Comparison of ENCODE assay signal across 14 cellular contexts in the genomic region with DNA sequence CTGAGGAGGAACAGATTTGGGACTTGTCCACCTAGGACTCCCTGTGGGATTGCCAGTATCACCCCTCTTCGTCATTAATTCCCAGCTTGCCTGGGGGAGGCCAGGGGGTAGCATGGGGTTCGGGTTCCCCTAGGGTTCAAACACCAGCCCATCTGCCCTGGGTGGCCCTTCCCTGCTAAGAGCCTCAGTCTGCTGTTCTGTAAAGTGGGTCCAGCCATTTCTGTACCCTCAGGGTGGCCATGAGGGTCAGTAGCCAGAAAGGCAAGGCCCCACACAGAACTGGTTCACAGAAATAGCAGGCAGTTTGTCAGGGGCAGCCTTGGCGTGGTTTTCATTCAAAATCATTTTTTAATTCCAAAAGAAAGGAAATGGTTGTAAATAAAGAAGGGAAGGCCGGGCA.
DNase-seq lines count a peak whose midpoint lies in the region; ATAC-seq, FAIRE-seq and TF ChIP-seq lines count a peak whose summit lies in the region.
"Had no signal": no experiment of that assay in that cellular context is flagged by ENCODE, and none has a peak within 500 bp of the region (broad histone marks: within the 10 kb centered on the region; RNA-seq: fewer than 3 reads in every experiment).

No MANE protein-coding gene starts in this region.

- peaks cover 7% of the 10 kb centered on the region; the same call in 2 of the 3 replicates for H3K79me2 ChIP-seq in K562 (ENCODE audit: control insufficient read depth, insufficient read depth, low read length)

- 79% methylated on average over 3 of the region's 4 CpGs for WGBS in A549 (ENCODE audit: missing lambda C conversion rate)
- WGBS in K562 (ENCODE audit: insufficient coverage, low coverage, missing lambda C conversion rate): 73% methylated on average over 4 of the region's 4 CpGs
- WGBS in heart left ventricle, 4 donors: 94 to 97% (median 97%) methylated on average over 2 to 4 of the region's 4 CpGs

- TF ChIP-seq POLR2A in A549 (IDR thresholded peaks at IDR 0.05; ENCODE audit: low read length): no peak
- TF ChIP-seq POLR2A in K562 (conservative IDR thresholded peaks at IDR 0.05): no peak
- TF ChIP-seq POLR2A in heart left ventricle (IDR thresholded peaks at IDR 0.05): no peak

- H3K27ac ChIP-seq in A549: peak overlapping the region in 1 of 2 experiments; percentile 4; a peak in 1 of 6 replicates
- H3K27ac ChIP-seq in BLaER1: peak overlapping the region; percentile 92
- no peak overlapping the region for H3K27ac ChIP-seq in K562 (ENCODE audit: extremely low read depth, low read depth, low read length)
- H3K27ac ChIP-seq in heart left ventricle: no peak overlapping the region

- H3K9me3 ChIP-seq in A549 (no peaks in the 10 kb centered on the region), BLaER1 (no peaks in the 10 kb centered on the region), K562 (replicated peaks; ENCODE audit: control insufficient read depth, insufficient read depth, low read depth, low read length) (no peaks in the 10 kb centered on the region), endocrine pancreas (ENCODE audit: control insufficient read depth, low read length) (no peaks in the 10 kb centered on the region), heart left ventricle (no peaks in the 10 kb centered on the region)

- ATAC-seq in A549 (no peak), K562 (no peak), heart left ventricle (no peak)
- ATAC-seq: GM12878, GM23338 had no signal

- H3K36me3 ChIP-seq in BLaER1: no peaks in the 10 kb centered on the region
- no peaks in the 10 kb centered on the region for H3K36me3 ChIP-seq in K562 (ENCODE audit: control insufficient read depth, insufficient read depth, low read length)
- H3K36me3 ChIP-seq in endocrine pancreas (ENCODE audit: control insufficient read depth, insufficient read depth, low read length): no peaks in the 10 kb centered on the region
- no peaks in the 10 kb centered on the region for H3K36me3 ChIP-seq in heart left ventricle

- H3K4me1 Mint-ChIP-seq in activated naive CD8-positive, alpha-beta T cell treated with anti-CD3 and anti-CD28 coated beads for 36 hours: peaks cover 26% of the 10 kb centered on the region

- intact Hi-C loops in K562 (cut with micrococcal nuclease): no loop called here
- intact Hi-C loops in heart left ventricle (cut with DNase I): no loop called here

- no TSS peak for BruUV-seq in K562 (replicated peaks; lab: Mats Ljungman, UMichigan)

- DNase-seq in A549 (ENCODE audit: low read depth in 1 of 2, low spot score in 1 of 2) (no peak), K562 (ENCODE audit: extremely low read depth in 1 of 4, low spot score in 3 of 4) (no peak), mesenteric fat pad (ENCODE audit: low spot score) (no peak), heart left ventricle (no peak)
- no peak for DNase-seq in activated naive CD8-positive, alpha-beta T cell treated with anti-CD3 and anti-CD28 coated beads for 36 hours
- DNase-seq: CD4-positive, CD25-positive, alpha-beta regulatory T cell; DMS79; H9 had no signal

- in situ Hi-C loops in K562 (cut with MboI): no loop called here

- H3K27me3 Mint-ChIP-seq in activated naive CD8-positive, alpha-beta T cell treated with anti-CD3 and anti-CD28 coated beads for 36 hours: no peaks in the 10 kb centered on the region

- TF ChIP-seq EP300 in A549 (IDR thresholded peaks at IDR 0.05) (no peak), K562 (IDR thresholded peaks at IDR 0.05; ENCODE audit: low read length) (no peak)

- no peaks in the 10 kb centered on the region for H3K9me1 ChIP-seq in K562 (ENCODE audit: control insufficient read depth, insufficient read depth, low read length)

- POLR2A ChIA-PET in A549 (lab: Yijun Ruan, JAX) (interaction anchor here (0.6 kb wide), 1 partner anchor 167 kb away, joined by 6 read pairs; no protein-coding TSS in a partner anchor), K562 (lab: Yijun Ruan, JAX) (no interaction called here)

- FAIRE-seq in A549 (lab: Jason Lieb, UNC) (no peak), K562 (lab: Jason Lieb, UNC) (no peak)
- FAIRE-seq: GM12878, GM18507, HTR-8/SVneo had no signal

- H4K20me1 ChIP-seq in BLaER1 (peaks cover 42% of the 10 kb centered on the region), K562 (replicated peaks; ENCODE audit: control insufficient read depth, insufficient read depth, low read length) (peaks cover 3% of the 10 kb centered on the region; the same call in 1 of the 2 replicates)

- H2AFZ ChIP-seq in K562 (ENCODE audit: low read depth, low read length): no peak overlapping the region
- H2AFZ ChIP-seq: GM23338 had no signal

- TF ChIP-seq RAD21 in A549 (conservative IDR thresholded peaks at IDR 0.05 in 1 of 2, IDR thresholded peaks at IDR 0.05 in 1 of 2) (no peak), K562 (CRISPR knock-in tag; conservative IDR thresholded peaks at IDR 0.05 in 1 of 2, IDR thresholded peaks at IDR 0.05 in 1 of 2) (no peak)

- TF ChIP-seq CTCF in A549 (IDR thresholded peaks at IDR 0.05) (no peak), K562 (IDR thresholded peaks at IDR 0.05 in 2 of 3, conservative IDR thresholded peaks at IDR 0.05 in 1 of 3; ENCODE audit: insufficient read depth in 2 of 3, low read depth in 1 of 3, low read length in 3 of 3) (no peak), heart left ventricle (IDR thresholded peaks at IDR 0.05) (no peak)

- H3K27ac Mint-ChIP-seq in activated naive CD8-positive, alpha-beta T cell treated with anti-CD3 and anti-CD28 coated beads for 36 hours: no peak overlapping the region
- H3K27ac Mint-ChIP-seq: GM23338, H9 had no signal

- CTCF ChIA-PET in A549 (lab: Yijun Ruan, JAX): interaction anchor here (0.7 to 1.8 kb wide), 3 partner anchors 25 to 67 kb away, joined by 3 to 4 read pairs (median 3); no protein-coding TSS in a partner anchor
- CTCF ChIA-PET in K562 (lab: Yijun Ruan, JAX; ENCODE audit: low intra/inter-chr PET ratio): no interaction called here

- H3K27me3 ChIP-seq in BLaER1 (no peaks in the 10 kb centered on the region), K562 (ENCODE audit: control insufficient read depth in 2 of 2, insufficient read depth in 2 of 2, low read length in 2 of 2) (no peaks in the 10 kb centered on the region), endocrine pancreas (ENCODE audit: control insufficient read depth, insufficient read depth, low read length) (no peaks in the 10 kb centered on the region), heart left ventricle (no peaks in the 10 kb centered on the region)

- H3K4me3 Mint-ChIP-seq in activated naive CD8-positive, alpha-beta T cell treated with anti-CD3 and anti-CD28 coated beads for 36 hours: no peak overlapping the region
- H3K4me3 Mint-ChIP-seq: GM23338, H9 had no signal

- H3K4me2 ChIP-seq in A549: no peak overlapping the region
- H3K4me2 ChIP-seq in BLaER1: peak overlapping the region; percentile 97
- H3K4me2 ChIP-seq in K562 (ENCODE audit: insufficient read depth, low read length): no peak overlapping the region
- H3K4me2 ChIP-seq: GM23338 had no signal

- no peaks in the 10 kb centered on the region for H3K36me3 Mint-ChIP-seq in activated naive CD8-positive, alpha-beta T cell treated with anti-CD3 and anti-CD28 coated beads for 36 hours
- H3K36me3 Mint-ChIP-seq: CD4-positive, CD25-positive, alpha-beta regulatory T cell had no signal

- H3K9me3 Mint-ChIP-seq in activated naive CD8-positive, alpha-beta T cell treated with anti-CD3 and anti-CD28 coated beads for 36 hours: no peaks in the 10 kb centered on the region
- H3K9me3 Mint-ChIP-seq: CD4-positive, CD25-positive, alpha-beta regulatory T cell; GM23338; H9 had no signal

- no peak overlapping the region for H3K4me3 ChIP-seq in A549
- H3K4me3 ChIP-seq in BLaER1: no peak overlapping the region
- no peak overlapping the region for H3K4me3 ChIP-seq in K562
- no peak overlapping the region for H3K4me3 ChIP-seq in endocrine pancreas (ENCODE audit: control insufficient read depth, insufficient read depth, low read length)
- H3K4me3 ChIP-seq in heart left ventricle: no peak overlapping the region
- H3K4me3 ChIP-seq: GM12878, GM23338 had no signal

- H3K4me1 ChIP-seq in A549 (peaks cover 46% of the 10 kb centered on the region), BLaER1 (peaks cover 99% of the 10 kb centered on the region), K562 (replicated peaks in 1 of 2; ENCODE audit: control insufficient read depth in 2 of 2, insufficient read depth in 2 of 2, low read length in 2 of 2) (peaks cover 12 to 29% of the 10 kb centered on the region in 2 experiments; a peak in 4 of 5 replicates), endocrine pancreas (ENCODE audit: control insufficient read depth, insufficient read depth, low read length) (no peaks in the 10 kb centered on the region), heart left ventricle (peaks cover 12 to 75% (median 48%) of the 10 kb centered on the region in 12 donors)

- H3K9ac ChIP-seq in BLaER1 (no peak overlapping the region), K562 (ENCODE audit: insufficient read depth in 1 of 2, low read depth in 2 of 2, low read length in 2 of 2) (no peak overlapping the region), endocrine pancreas (ENCODE audit: control insufficient read depth, insufficient read depth, low read length) (peak overlapping the region; percentile 43)

TF ChIP-seq in A549, 52 proteins besides CTCF, POLR2A, EP300 and RAD21:
- no peak for TF ChIP-seq EHF (CRISPR knock-in tag; IDR thresholded peaks at IDR 0.05)
- TF ChIP-seq RARB (CRISPR knock-in tag; IDR thresholded peaks at IDR 0.05): no peak
- 0 out of 2 replicates have a peak, but pooled peaks have one; percentile 38 for TF ChIP-seq CHD4 (IDR thresholded peaks at IDR 0.05; ENCODE audit: borderline replicate concordance)
- TF ChIP-seq POLR2AphosphoS2 (conservative IDR thresholded peaks at IDR 0.05; ENCODE audit: low read length): no peak
- TF ChIP-seq KDM1A (IDR thresholded peaks at IDR 0.05; ENCODE audit: low read depth): 0 out of 2 replicates have a peak, but pooled peaks have one; percentile 68
- TF ChIP-seq, protein P1, sequence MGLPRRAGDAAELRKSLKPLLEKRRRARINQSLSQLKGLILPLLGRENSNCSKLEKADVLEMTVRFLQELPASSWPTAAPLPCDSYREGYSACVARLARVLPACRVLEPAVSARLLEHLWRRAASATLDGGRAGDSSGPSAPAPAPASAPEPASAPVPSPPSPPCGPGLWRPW (IDR thresholded peaks at IDR 0.05): no peak
- TF ChIP-seq EHMT2 (IDR thresholded peaks at IDR 0.05; ENCODE audit: low read depth): no peak

TF ChIP-seq in K562, 482 proteins besides CTCF, POLR2A, EP300 and RAD21:
- TF ChIP-seq MED1 (CRISPR knock-in tag; IDR thresholded peaks at IDR 0.05; ENCODE audit: borderline replicate concordance): no peak
- TF ChIP-seq RBM25 (IDR thresholded peaks at IDR 0.05; ENCODE audit: low read depth, low read length, severe bottlenecking): peak; percentile 26
